ENCODE assay signal across 1 cellular context in the genomic region with DNA sequence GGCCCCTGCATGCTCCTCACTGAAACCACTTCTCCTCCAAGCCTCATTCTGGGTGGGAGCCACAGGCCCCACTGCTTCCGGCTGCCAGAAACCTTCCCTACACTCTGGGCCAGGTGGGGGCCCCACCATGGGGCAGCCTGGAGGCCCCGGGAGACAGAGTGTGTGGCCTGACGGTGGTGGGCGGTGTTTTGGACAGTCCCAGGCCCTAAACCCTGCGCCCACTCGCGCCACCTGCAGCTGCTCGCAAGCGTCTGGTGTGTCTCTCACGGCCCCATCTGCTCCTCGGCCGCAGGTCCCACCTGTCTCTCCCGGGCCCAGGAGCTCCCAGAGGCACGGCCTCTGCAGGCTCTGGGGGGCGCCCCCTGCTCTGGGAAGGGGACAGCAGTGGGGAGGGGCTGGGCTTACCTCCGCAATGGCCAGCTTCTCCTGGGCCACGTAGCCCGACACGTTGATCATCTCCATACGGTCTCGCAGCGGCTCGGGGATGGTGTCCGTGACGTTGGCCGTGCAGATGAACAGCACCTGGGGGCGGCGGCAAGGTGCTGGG.
TF ChIP-seq lines count a peak whose summit lies in the region.

No MANE protein-coding gene starts in this region.

TF ChIP-seq in endothelial cell of umbilical vein, 7 proteins besides CTCF, POLR2A, EP300 and RAD21:
- no peak for TF ChIP-seq GATA2 (IDR thresholded peaks at IDR 0.05; ENCODE audit: insufficient read depth, insufficient read length, low read depth, low read length)
- no peak for TF ChIP-seq FOS (IDR thresholded peaks at IDR 0.05; ENCODE audit: borderline replicate concordance, insufficient read depth, low read length)
- TF ChIP-seq, protein P1, sequence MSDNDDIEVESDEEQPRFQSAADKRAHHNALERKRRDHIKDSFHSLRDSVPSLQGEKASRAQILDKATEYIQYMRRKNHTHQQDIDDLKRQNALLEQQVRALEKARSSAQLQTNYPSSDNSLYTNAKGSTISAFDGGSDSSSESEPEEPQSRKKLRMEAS (IDR thresholded peaks at IDR 0.05; ENCODE audit: insufficient read depth, insufficient read length), result no peak
- no peak for TF ChIP-seq MYC (IDR thresholded peaks at IDR 0.05; ENCODE audit: low read depth, low read length)
- TF ChIP-seq EZH2 (IDR thresholded peaks at IDR 0.05; ENCODE audit: borderline replicate concordance, low read depth, low read length, severe bottlenecking), result no peak
- TF ChIP-seq JUN (IDR thresholded peaks at IDR 0.05; ENCODE audit: borderline replicate concordance, insufficient read depth, insufficient read length, low read depth), result no peak
- TF ChIP-seq POLR2AphosphoS5 (IDR thresholded peaks at IDR 0.05; ENCODE audit: insufficient read depth, low read depth, low read length), result no peak
